19 cellular contexts compared by ENCODE assay signal in the genomic region with DNA sequence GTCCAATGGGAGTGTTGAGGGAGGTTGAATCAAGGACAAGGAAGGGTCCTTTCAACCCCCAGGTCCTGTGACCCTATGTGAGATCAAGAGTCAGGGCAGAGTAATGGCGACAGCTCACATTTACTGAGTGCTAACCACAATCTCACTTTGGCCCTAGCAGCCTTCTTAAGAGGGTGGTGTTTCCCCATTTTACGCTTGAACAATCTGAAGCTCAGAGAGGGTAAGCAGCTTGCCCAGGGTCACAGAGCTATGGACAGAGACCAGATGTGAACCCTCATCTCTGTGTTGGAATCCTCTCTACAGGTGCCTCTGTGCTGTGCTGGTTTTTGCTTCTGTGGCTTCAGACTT.
A peak's percentile ranks its signal among the peaks of the same experiment; 100 is the strongest.
DNase-seq lines count a peak whose midpoint lies in the region; ATAC-seq, FAIRE-seq and TF ChIP-seq lines count a peak whose summit lies in the region.
"Had no signal": no experiment of that assay in that cellular context is flagged by ENCODE, and none has a peak within 500 bp of the region (broad histone marks: within the 10 kb centered on the region; RNA-seq: fewer than 3 reads in every experiment).

No MANE protein-coding gene starts in this region.

- POLR2A ChIA-PET in A549 (lab: Yijun Ruan, JAX) = interaction anchor here (0.6 kb wide), 1 partner anchor 465 kb away, joined by 7 read pairs; no protein-coding TSS in a partner anchor

- peaks cover 40% of the 10 kb centered on the region for H3K4me1 Mint-ChIP-seq in CD14-positive monocyte

- H3K4me3 Mint-ChIP-seq in CD14-positive monocyte = no peak overlapping the region

- H3K4me1 ChIP-seq in A549 (peaks cover 52% of the 10 kb centered on the region), ascending aorta (peaks cover 31 to 83% of the 10 kb centered on the region in 2 donors), tibial nerve (peaks cover 0 to 69% (median 22%) of the 10 kb centered on the region in 4 donors)
- H3K4me1 ChIP-seq: prostate gland had no signal

- H3K36me3 ChIP-seq in ascending aorta (no peaks in the 10 kb centered on the region), tibial nerve (no peaks in the 10 kb centered on the region)
- H3K36me3 ChIP-seq: brain microvascular endothelial cell, prostate gland, uterus had no signal

- peak overlapping the region; percentile 39 to 90; a peak in 4 of 6 replicates for H3K27ac ChIP-seq in A549
- H3K27ac ChIP-seq in ascending aorta = peak overlapping the region; percentile 85 to 95
- no peak overlapping the region for H3K27ac ChIP-seq in tibial nerve
- H3K27ac ChIP-seq: brain microvascular endothelial cell, prostate gland, uterus had no signal

- H3K27me3 ChIP-seq in ascending aorta = no peaks in the 10 kb centered on the region
- H3K27me3 ChIP-seq in tibial nerve = no peaks in the 10 kb centered on the region
- H3K27me3 ChIP-seq: brain microvascular endothelial cell, uterus had no signal

- no peaks in the 10 kb centered on the region for H3K9me3 ChIP-seq in A549
- H3K9me3 ChIP-seq in ascending aorta = no peaks in the 10 kb centered on the region
- no peaks in the 10 kb centered on the region for H3K9me3 ChIP-seq in tibial nerve
- H3K9me3 ChIP-seq: mucosa of descending colon, prostate gland, uterus had no signal

- intact Hi-C loops in ascending aorta (cut with DNase I) = no loop called here
- intact Hi-C loops in CD14-positive monocyte (cut with micrococcal nuclease) = loop anchor here (5.0 to 10.0 kb wide), 4 partner anchors 37 to 105 kb away; a partner anchor contains a TSS

- 96% methylated on average over 2 of the region's 2 CpGs for WGBS in A549 (ENCODE audit: missing lambda C conversion rate)
- 65 to 82% methylated on average over 2 of the region's 2 CpGs for WGBS in tibial nerve, 2 donors

- CTCF ChIA-PET in A549 (lab: Yijun Ruan, JAX) = interaction anchor here (0.9 to 2.4 kb wide), 7 partner anchors 11 to 114 kb away, joined by 3 to 8 read pairs (median 4); no protein-coding TSS in a partner anchor

- H3K4me3 ChIP-seq in A549 (no peak overlapping the region), ascending aorta (no peak overlapping the region), tibial nerve (no peak overlapping the region)
- H3K4me3 ChIP-seq: mucosa of descending colon, prostate gland, uterus had no signal

- H3K27me3 Mint-ChIP-seq in CD14-positive monocyte (ENCODE audit: low read depth in 3 of 3) = peaks cover 11 to 44% (median 40%) of the 10 kb centered on the region in 3 donors

- TF ChIP-seq RAD21 in A549 (conservative IDR thresholded peaks at IDR 0.05 in 1 of 2, IDR thresholded peaks at IDR 0.05 in 1 of 2) = no peak

- no peak for FAIRE-seq in A549 (lab: Jason Lieb, UNC)

- no peak for ATAC-seq in A549
- peak; percentile 28 for ATAC-seq in GM18517 (IDR thresholded peaks at IDR 0.05; ENCODE audit: unreplicated experiment)
- peak; percentile 31 for ATAC-seq in HG02938 (IDR thresholded peaks at IDR 0.05; ENCODE audit: unreplicated experiment)
- no peak for ATAC-seq in HG02840 (IDR thresholded peaks at IDR 0.05; ENCODE audit: low FRiP score, unreplicated experiment)
- ATAC-seq: mucosa of descending colon had no signal

- no peak for DNase-seq in A549 (ENCODE audit: low read depth in 1 of 2, low spot score in 1 of 2)
- no peak for DNase-seq in ascending aorta (ENCODE audit: low spot score in 2 of 2)
- no peak for DNase-seq in tibial nerve (ENCODE audit: low spot score in 2 of 2)
- no peak for DNase-seq in OCI-M2 (lab: John Stamatoyannopoulos, UW; ENCODE audit: unreplicated experiment)
- no peak for DNase-seq in CD14-positive monocyte (ENCODE audit: low spot score)
- DNase-seq: activated CD4-positive, alpha-beta T cell treated with anti-CD3 and anti-CD28 coated beads, Interleukin-2, amount 50 U/mL, for 4 hours; brain microvascular endothelial cell; DMS 273 treated with DMSO at 0.1 percent for 48 hours; effector CD4-positive, alpha-beta T cell; foreskin melanocyte; mucosa of descending colon; NCI-H345; RPMI8226; stimulated activated CD8-positive, alpha-beta memory T cell treated with anti-CD3 and anti-CD28 coated beads, Interleukin-4, amount 100 ng/mL, for 48 hours; uterus had no signal

- TF ChIP-seq EP300 in A549 (IDR thresholded peaks at IDR 0.05) = no peak
- no peak for TF ChIP-seq EP300 in tibial nerve (IDR thresholded peaks at IDR 0.05)

- TF ChIP-seq POLR2A in A549 (IDR thresholded peaks at IDR 0.05; ENCODE audit: low read length) (no peak), tibial nerve (IDR thresholded peaks at IDR 0.05) (no peak)

- peak overlapping the region in 1 of 7 donors; percentile 27 for H3K27ac Mint-ChIP-seq in CD14-positive monocyte

- H3K9me3 Mint-ChIP-seq in CD14-positive monocyte = peaks cover 0 to 6% (median 2%) of the 10 kb centered on the region in 7 donors

- H3K4me2 ChIP-seq in A549 = no peak overlapping the region

- TF ChIP-seq CTCF in A549 (IDR thresholded peaks at IDR 0.05) (no peak), ascending aorta (IDR thresholded peaks at IDR 0.05) (no peak), tibial nerve (IDR thresholded peaks at IDR 0.05) (no peak), CD14-positive monocyte (IDR thresholded peaks at IDR 0.05) (no peak)

- H3K36me3 Mint-ChIP-seq in CD14-positive monocyte = peaks cover 3 to 8% of the 10 kb centered on the region in 2 donors

TF ChIP-seq in A549, 52 proteins besides CTCF, POLR2A, EP300 and RAD21:
- no peak for TF ChIP-seq FOXS1 (CRISPR knock-in tag; IDR thresholded peaks at IDR 0.05)
- no peak for TF ChIP-seq ZSCAN20 (CRISPR knock-in tag; IDR thresholded peaks at IDR 0.05)
- TF ChIP-seq NPAS2 (CRISPR knock-in tag; IDR thresholded peaks at IDR 0.05; ENCODE audit: borderline replicate concordance) = no peak
- no peak for TF ChIP-seq SREBF2 (IDR thresholded peaks at IDR 0.05)
- no peak for TF ChIP-seq MAFK (IDR thresholded peaks at IDR 0.05; ENCODE audit: partially characterized antibody)
- TF ChIP-seq MAZ (IDR thresholded peaks at IDR 0.05; ENCODE audit: borderline replicate concordance, low read depth, low read length) = no peak
- TF ChIP-seq, protein P1, sequence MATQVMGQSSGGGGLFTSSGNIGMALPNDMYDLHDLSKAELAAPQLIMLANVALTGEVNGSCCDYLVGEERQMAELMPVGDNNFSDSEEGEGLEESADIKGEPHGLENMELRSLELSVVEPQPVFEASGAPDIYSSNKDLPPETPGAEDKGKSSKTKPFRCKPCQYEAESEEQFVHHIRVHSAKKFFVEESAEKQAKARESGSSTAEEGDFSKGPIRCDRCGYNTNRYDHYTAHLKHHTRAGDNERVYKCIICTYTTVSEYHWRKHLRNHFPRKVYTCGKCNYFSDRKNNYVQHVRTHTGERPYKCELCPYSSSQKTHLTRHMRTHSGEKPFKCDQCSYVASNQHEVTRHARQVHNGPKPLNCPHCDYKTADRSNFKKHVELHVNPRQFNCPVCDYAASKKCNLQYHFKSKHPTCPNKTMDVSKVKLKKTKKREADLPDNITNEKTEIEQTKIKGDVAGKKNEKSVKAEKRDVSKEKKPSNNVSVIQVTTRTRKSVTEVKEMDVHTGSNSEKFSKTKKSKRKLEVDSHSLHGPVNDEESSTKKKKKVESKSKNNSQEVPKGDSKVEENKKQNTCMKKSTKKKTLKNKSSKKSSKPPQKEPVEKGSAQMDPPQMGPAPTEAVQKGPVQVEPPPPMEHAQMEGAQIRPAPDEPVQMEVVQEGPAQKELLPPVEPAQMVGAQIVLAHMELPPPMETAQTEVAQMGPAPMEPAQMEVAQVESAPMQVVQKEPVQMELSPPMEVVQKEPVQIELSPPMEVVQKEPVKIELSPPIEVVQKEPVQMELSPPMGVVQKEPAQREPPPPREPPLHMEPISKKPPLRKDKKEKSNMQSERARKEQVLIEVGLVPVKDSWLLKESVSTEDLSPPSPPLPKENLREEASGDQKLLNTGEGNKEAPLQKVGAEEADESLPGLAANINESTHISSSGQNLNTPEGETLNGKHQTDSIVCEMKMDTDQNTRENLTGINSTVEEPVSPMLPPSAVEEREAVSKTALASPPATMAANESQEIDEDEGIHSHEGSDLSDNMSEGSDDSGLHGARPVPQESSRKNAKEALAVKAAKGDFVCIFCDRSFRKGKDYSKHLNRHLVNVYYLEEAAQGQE (IDR thresholded peaks at IDR 0.05) = no peak
- no peak for TF ChIP-seq HDAC2 (IDR thresholded peaks at IDR 0.05)
- TF ChIP-seq, protein P2, sequence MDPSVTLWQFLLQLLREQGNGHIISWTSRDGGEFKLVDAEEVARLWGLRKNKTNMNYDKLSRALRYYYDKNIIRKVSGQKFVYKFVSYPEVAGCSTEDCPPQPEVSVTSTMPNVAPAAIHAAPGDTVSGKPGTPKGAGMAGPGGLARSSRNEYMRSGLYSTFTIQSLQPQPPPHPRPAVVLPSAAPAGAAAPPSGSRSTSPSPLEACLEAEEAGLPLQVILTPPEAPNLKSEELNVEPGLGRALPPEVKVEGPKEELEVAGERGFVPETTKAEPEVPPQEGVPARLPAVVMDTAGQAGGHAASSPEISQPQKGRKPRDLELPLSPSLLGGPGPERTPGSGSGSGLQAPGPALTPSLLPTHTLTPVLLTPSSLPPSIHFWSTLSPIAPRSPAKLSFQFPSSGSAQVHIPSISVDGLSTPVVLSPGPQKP (IDR thresholded peaks at IDR 0.05; ENCODE audit: low read depth, low read length) = no peak

Comparison
In these comparisons a context has a peak if more than half of its experiments do, and no peak if none do; other contexts are left out.
1. ATAC-seq: peak in GM18517 (single experiment) and HG02938 (single experiment); none in A549 (0 of 2) and HG02840 (single experiment).
2. H3K27ac ChIP-seq: peak in A549 (2 of 2) and ascending aorta (2 of 2); none in tibial nerve (0 of 4).